In the genomic region with DNA sequence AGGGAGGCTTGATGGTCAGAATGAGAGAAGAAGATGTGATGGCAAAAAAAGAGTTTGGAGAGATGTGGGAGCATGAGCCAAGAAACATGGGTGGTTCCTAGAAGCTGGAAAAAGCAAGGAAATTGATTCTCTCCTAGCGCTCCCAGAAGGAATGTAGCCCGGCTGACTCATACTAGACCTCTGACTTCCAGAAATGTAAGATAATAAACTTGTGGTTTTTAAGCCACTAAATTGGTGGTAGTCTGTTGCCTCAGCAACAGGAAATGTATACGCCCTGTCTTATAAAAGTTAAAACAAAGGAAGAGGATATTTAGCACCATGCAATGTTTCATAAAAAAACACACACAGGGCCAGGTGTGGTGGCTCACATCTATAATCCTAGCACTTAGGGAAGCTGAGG, we compare ENCODE assay signal across 15 cellular contexts.
DNase-seq lines count a peak whose midpoint lies in the region; ATAC-seq and TF ChIP-seq lines count a peak whose summit lies in the region.
"Had no signal": no experiment of that assay in that cellular context is flagged by ENCODE, and none has a peak within 500 bp of the region (broad histone marks: within the 10 kb centered on the region; RNA-seq: fewer than 3 reads in every experiment).

No MANE protein-coding gene starts in this region.

- intact Hi-C loops in A673 (cut with micrococcal nuclease; ENCODE audit: unreplicated experiment) (no loop called here), posterior cingulate gyrus (cut with DNase I) (no loop called here)

- no peaks in the 10 kb centered on the region for H3K36me3 Mint-ChIP-seq in activated CD4-positive, alpha-beta T cell treated with anti-CD3 and anti-CD28 coated beads, Interleukin-2, amount 10 ng/mL, durations not matched to agents 7 days and 5 days (ENCODE audit: low read depth)

- no TSS peak for BruUV-seq in A673 (replicated peaks; lab: Mats Ljungman, UMichigan)

- TF ChIP-seq CTCF in A673 (conservative IDR thresholded peaks at IDR 0.05; ENCODE audit: low read depth, low read length) (no peak), BE2C (IDR thresholded peaks at IDR 0.05; ENCODE audit: low read depth, low read length) (no peak)

- no peak overlapping the region for H3K4me3 ChIP-seq in A673 (ENCODE audit: low read depth, low read length, poor library complexity, severe bottlenecking)
- H3K4me3 ChIP-seq in BE2C (ENCODE audit: low read depth, low read length) = no peak overlapping the region
- H3K4me3 ChIP-seq: ascending aorta, esophagus squamous epithelium, suprapubic skin had no signal

- H3K4me1 ChIP-seq in A673 (ENCODE audit: insufficient read depth, low read length, poor library complexity, severe bottlenecking) (no peaks in the 10 kb centered on the region), BE2C (no peaks in the 10 kb centered on the region)
- H3K4me1 ChIP-seq: ascending aorta, esophagus squamous epithelium, suprapubic skin had no signal

- no peaks in the 10 kb centered on the region for H3K9me3 ChIP-seq in A673 (ENCODE audit: low read depth, low read length, poor library complexity, severe bottlenecking)
- H3K9me3 ChIP-seq in BE2C = no peaks in the 10 kb centered on the region
- H3K9me3 ChIP-seq: ascending aorta, esophagus squamous epithelium, suprapubic skin had no signal

- DNase-seq in A673 (ENCODE audit: low spot score) (peak; percentile 56), HT1080 (ENCODE audit: low read depth) (peak; percentile 94), astrocyte of the hippocampus (ENCODE audit: low read depth, low spot score) (peak; percentile 58), iris pigment epithelial cell (ENCODE audit: low read depth) (peak; percentile 68), posterior cingulate gyrus (no peak), BE2C (no peak)
- no peak for DNase-seq in activated CD4-positive, alpha-beta T cell treated with anti-CD3 and anti-CD28 coated beads, Interleukin-2, amount 10 ng/mL, durations not matched to agents 7 days and 5 days
- DNase-seq: DMS79 treated with DMSO at 0.1 percent for 48 hours, esophagus squamous epithelium, NCI-H2107 had no signal

- H3K27me3 Mint-ChIP-seq in activated CD4-positive, alpha-beta T cell treated with anti-CD3 and anti-CD28 coated beads, Interleukin-2, amount 10 ng/mL, durations not matched to agents 7 days and 5 days = no peaks in the 10 kb centered on the region
- H3K27me3 Mint-ChIP-seq: IgD-negative memory B cell had no signal

- H3K4me1 Mint-ChIP-seq in activated CD4-positive, alpha-beta T cell treated with anti-CD3 and anti-CD28 coated beads, Interleukin-2, amount 10 ng/mL, durations not matched to agents 7 days and 5 days = no peaks in the 10 kb centered on the region
- H3K4me1 Mint-ChIP-seq: IgD-negative memory B cell had no signal

- H3K9me3 Mint-ChIP-seq in activated CD4-positive, alpha-beta T cell treated with anti-CD3 and anti-CD28 coated beads, Interleukin-2, amount 10 ng/mL, durations not matched to agents 7 days and 5 days = peaks cover 2% of the 10 kb centered on the region

- no peak overlapping the region for H3K4me3 Mint-ChIP-seq in activated CD4-positive, alpha-beta T cell treated with anti-CD3 and anti-CD28 coated beads, Interleukin-2, amount 10 ng/mL, durations not matched to agents 7 days and 5 days
- H3K4me3 Mint-ChIP-seq: IgD-negative memory B cell had no signal

- H3K27me3 ChIP-seq in A673 (replicated peaks; ENCODE audit: insufficient read depth, low read depth, low read length, poor library complexity) (no peaks in the 10 kb centered on the region), BE2C (no peaks in the 10 kb centered on the region)
- H3K27me3 ChIP-seq: ascending aorta, esophagus squamous epithelium, suprapubic skin had no signal

- H3K27ac Mint-ChIP-seq in activated CD4-positive, alpha-beta T cell treated with anti-CD3 and anti-CD28 coated beads, Interleukin-2, amount 10 ng/mL, durations not matched to agents 7 days and 5 days = no peak overlapping the region
- H3K27ac Mint-ChIP-seq: IgD-negative memory B cell had no signal

- ATAC-seq in GM19035 (IDR thresholded peaks at IDR 0.05; ENCODE audit: unreplicated experiment) = no peak
- ATAC-seq: left lobe of liver had no signal

- POLR2A ChIA-PET in A673 (lab: Charles Lee; ENCODE audit: low non-redundant PET) = no interaction called here
- POLR2A ChIA-PET in activated CD4-positive, alpha-beta T cell treated with anti-CD3 and anti-CD28 coated beads, Interleukin-2, amount 10 ng/mL, durations not matched to agents 7 days and 5 days (lab: Charles Lee) = no interaction called here

- CTCF ChIA-PET in A673 (lab: Charles Lee) = no interaction called here
- CTCF ChIA-PET in activated CD4-positive, alpha-beta T cell treated with anti-CD3 and anti-CD28 coated beads, Interleukin-2, amount 10 ng/mL, durations not matched to agents 7 days and 5 days (lab: Charles Lee) = no interaction called here

- H3K27ac ChIP-seq in A673 (ENCODE audit: low read depth, low read length, poor library complexity, severe bottlenecking) = no peak overlapping the region
- H3K27ac ChIP-seq: ascending aorta, esophagus squamous epithelium, suprapubic skin had no signal

- H3K36me3 ChIP-seq in A673 (ENCODE audit: insufficient read depth, low read length, poor library complexity, severe bottlenecking) = no peaks in the 10 kb centered on the region
- H3K36me3 ChIP-seq in BE2C = no peaks in the 10 kb centered on the region
- H3K36me3 ChIP-seq: ascending aorta, esophagus squamous epithelium, suprapubic skin had no signal

Comparison
In these comparisons a context has a peak if more than half of its experiments do, and no peak if none do; other contexts are left out.
1. DNase-seq: peak in A673 (single experiment), HT1080 (single experiment), astrocyte of the hippocampus (single experiment) and iris pigment epithelial cell (single experiment); none in activated CD4-positive, alpha-beta T cell treated with anti-CD3 and anti-CD28 coated beads, Interleukin-2, amount 10 ng/mL, durations not matched to agents 7 days and 5 days (single experiment), posterior cingulate gyrus (0 of 10) and BE2C (single experiment).